ENCODE assay signal across 21 cellular contexts in genomic region chr4:79446145-79446544, GRCh38. TPM values are rescaled to one million over a fixed set of nuclear protein-coding genes. Genes with fewer than 3 reads are reported as not detected.
"Had no signal": no experiment of that assay in that cellular context is flagged by ENCODE, and none has a peak within 500 bp of the region (broad histone marks: within the 10 kb centered on the region; RNA-seq: fewer than 3 reads in every experiment).

No MANE protein-coding gene starts in this region.

- H3K4me1 Mint-ChIP-seq: IgD-negative memory B cell had no signal

- H3K27ac ChIP-seq: HL-60, KMS-11, PC-9, Peyer's patch, SJSA1 had no signal

- H3K36me3 Mint-ChIP-seq: IgD-negative memory B cell had no signal

- H3K9me3 ChIP-seq: Peyer's patch, SJSA1 had no signal

- H2AFZ ChIP-seq: PC-9 had no signal

- H3K9ac ChIP-seq: KMS-11 had no signal

- H3K4me2 ChIP-seq: KMS-11, PC-9 had no signal

- H3K4me1 ChIP-seq: Peyer's patch, SJSA1 had no signal

- DNase-seq: Kasumi-1; MM.1S; NCI-H2029; NCI-H2081 treated with DMSO at 0.1 percent for 48 hours; NCI-H526 treated with DMSO at 0.1 percent for 48 hours; NCI-H774; NK-92 treated with Interleukin-12 subunit alpha and Interleukin-12 subunit beta, amount 100 ng/mL, for 24 hours; OCI-M1; PC-9; Peyer's patch; SHP77 treated with DMSO at 0.1 percent for 48 hours had no signal

- H3K36me3 ChIP-seq: Peyer's patch, SJSA1 had no signal

- ATAC-seq: K562, Right ventricle myocardium inferior, SK-N-SH treated with all-trans-retinoic acid at 6 μM for 48 hours had no signal

- H3K27ac Mint-ChIP-seq: IgD-negative memory B cell had no signal

- H3K27me3 ChIP-seq: Peyer's patch, SJSA1 had no signal

- H3K4me3 ChIP-seq: K562, PC-9, Peyer's patch, SJSA1 had no signal

- H3K4me3 Mint-ChIP-seq: IgD-negative memory B cell had no signal

RNA-seq across cellular contexts. Expression of gene GK2, which starts 38.1 kb away (rescaled TPM):
- total RNA-seq: K562, M059J, NCI-H460, PC-9, Peyer's patch, Right ventricle myocardium inferior, RPMI7951, SJSA1 had no signal
- polyA plus RNA-seq: IgD-negative memory B cell had no signal
